Comparison of ENCODE assay signal across 11 cellular contexts in genomic region chr2:133755515-133756311, GRCh38.
DNase-seq lines count a peak whose midpoint lies in the region.
"Had no signal": no experiment of that assay in that cellular context is flagged by ENCODE, and none has a peak within 500 bp of the region (broad histone marks: within the 10 kb centered on the region; RNA-seq: fewer than 3 reads in every experiment).

No MANE protein-coding gene starts in this region.

- H3K9me3 ChIP-seq in SK-N-MC (ENCODE audit: low read depth, low read length) = no peaks in the 10 kb centered on the region

- H3K9ac ChIP-seq in SK-N-MC (ENCODE audit: insufficient read length) = no peak overlapping the region

- no peaks in the 10 kb centered on the region for H3K36me3 ChIP-seq in SK-N-MC (ENCODE audit: insufficient read depth, low read length)

- peak overlapping the region; percentile 91 for H3K27ac ChIP-seq in SK-N-MC

- peak overlapping the region; percentile 21 for H3K4me3 ChIP-seq in SK-N-MC
- H3K4me3 ChIP-seq: GM12878 had no signal

- DNase-seq in Daoy (ENCODE audit: low read depth) (peak; percentile 59), SK-N-MC (ENCODE audit: low read depth, low spot score) (peak; percentile 93), foreskin melanocyte (peak; percentile 32), renal cortical epithelial cell (ENCODE audit: low read depth) (peak; percentile 61), HPDE6-E6E7 (ENCODE audit: extremely low spot score) (no peak), epidermal melanocyte (ENCODE audit: insufficient read length, low spot score) (no peak), NCI-H446 (lab: John Stamatoyannopoulos, UW) (no peak)
- DNase-seq in NK-92 treated with Interleukin-12 subunit alpha and Interleukin-12 subunit beta, amount 100 ng/mL, for 24 hours (lab: John Stamatoyannopoulos, UW) = no peak
- DNase-seq: COR-L47, NCI-H1048 had no signal

Comparison
In these comparisons a context has a peak if more than half of its experiments do, and no peak if none do; other contexts are left out.
1. DNase-seq: peak in Daoy (single experiment), SK-N-MC (single experiment), foreskin melanocyte (single experiment) and renal cortical epithelial cell (single experiment); none in HPDE6-E6E7 (single experiment), NK-92 treated with Interleukin-12 subunit alpha and Interleukin-12 subunit beta, amount 100 ng/mL, for 24 hours (single experiment), epidermal melanocyte (single experiment) and NCI-H446 (0 of 2).